Comparison of ENCODE assay signal across 8 cellular contexts in genomic region chr15:42650208-42651066, GRCh38.
DNase-seq lines count a peak whose midpoint lies in the region; ATAC-seq and TF ChIP-seq lines count a peak whose summit lies in the region.

No MANE protein-coding gene starts in this region.

- H3K4me3 Mint-ChIP-seq in CD4-positive, CD25-positive, alpha-beta regulatory T cell = no peak overlapping the region
- H3K4me3 Mint-ChIP-seq in activated naive CD4-positive, alpha-beta T cell treated with anti-CD3 and anti-CD28 coated beads, Interleukin-2, amount 10 ng/mL, durations not matched to agents 7 days and 5 days = no peak overlapping the region

- intact Hi-C loops in head of caudate nucleus (cut with DNase I) = loop anchor here (5.0 kb wide), 1 partner anchor 73 kb away; the partner anchor contains the start of gene STARD9
- intact Hi-C loops in prostate gland (cut with DNase I) = loop anchor here (5.0 kb wide), 1 partner anchor 103 kb away; the partner anchor contains the start of genes HAUS2 and LRRC57

- H3K27me3 ChIP-seq in CD4-positive, CD25-positive, alpha-beta regulatory T cell (ENCODE audit: control insufficient read depth, insufficient read depth, low read length) = no peaks in the 10 kb centered on the region
- H3K27me3 ChIP-seq in Loucy (ENCODE audit: insufficient read depth, low read length, poor library complexity, severe bottlenecking) (no peaks in the 10 kb centered on the region), SJCRH30 (no peaks in the 10 kb centered on the region), prostate gland (replicated peaks; ENCODE audit: insufficient read depth) (no peaks in the 10 kb centered on the region)

- H3K79me2 ChIP-seq in Loucy (ENCODE audit: insufficient read depth, low read length) = no peaks in the 10 kb centered on the region

- no peaks in the 10 kb centered on the region for H4K20me1 ChIP-seq in Loucy (ENCODE audit: insufficient read depth, low read length, poor library complexity, severe bottlenecking)

- no peaks in the 10 kb centered on the region for H3K36me3 Mint-ChIP-seq in CD4-positive, CD25-positive, alpha-beta regulatory T cell
- no peaks in the 10 kb centered on the region for H3K36me3 Mint-ChIP-seq in activated naive CD4-positive, alpha-beta T cell treated with anti-CD3 and anti-CD28 coated beads, Interleukin-2, amount 10 ng/mL, durations not matched to agents 7 days and 5 days

- TF ChIP-seq CTCF in Loucy (conservative IDR thresholded peaks at IDR 0.05; ENCODE audit: low read length) (peak; percentile 94), prostate gland (IDR thresholded peaks at IDR 0.05) (peak; percentile 35 to 75 (median 70))

- CTCF ChIA-PET in activated naive CD4-positive, alpha-beta T cell treated with anti-CD3 and anti-CD28 coated beads, Interleukin-2, amount 10 ng/mL, durations not matched to agents 7 days and 5 days (lab: Charles Lee) = interaction anchor here (0.9 to 1.6 kb wide), 6 partner anchors 11 to 276 kb away, joined by 3 to 5 read pairs (median 3); no protein-coding TSS in a partner anchor

- peaks cover 4 to 23% (median 15%) of the 10 kb centered on the region in 4 donors for H3K4me1 Mint-ChIP-seq in CD4-positive, CD25-positive, alpha-beta regulatory T cell
- H3K4me1 Mint-ChIP-seq in activated naive CD4-positive, alpha-beta T cell treated with anti-CD3 and anti-CD28 coated beads, Interleukin-2, amount 10 ng/mL, durations not matched to agents 7 days and 5 days = peaks cover 12% of the 10 kb centered on the region

- no peak overlapping the region for H3K9ac ChIP-seq in Loucy (ENCODE audit: low read depth, low read length, poor library complexity, severe bottlenecking)

- ATAC-seq in CD4-positive, CD25-positive, alpha-beta regulatory T cell (ENCODE audit: low read depth in 2 of 2) = peak; percentile 89 to 90
- peak; percentile 75 for ATAC-seq in GM19351 (IDR thresholded peaks at IDR 0.05; ENCODE audit: unreplicated experiment)
- ATAC-seq in GM18505 (IDR thresholded peaks at IDR 0.05; ENCODE audit: unreplicated experiment) = no peak

- no peak overlapping the region for H3K4me2 ChIP-seq in Loucy (ENCODE audit: low read depth, low read length, poor library complexity, severe bottlenecking)

- 51% methylated on average over 5 of the region's 5 CpGs for WGBS in prostate gland

- H3K36me3 ChIP-seq in CD4-positive, CD25-positive, alpha-beta regulatory T cell (ENCODE audit: control insufficient read depth, insufficient read depth, low read length) = no peaks in the 10 kb centered on the region
- peaks cover 15% of the 10 kb centered on the region; the same call in 1 of the 2 replicates for H3K36me3 ChIP-seq in Loucy (ENCODE audit: insufficient read depth, low read length)
- no peaks in the 10 kb centered on the region; the same call in none of the 2 replicates for H3K36me3 ChIP-seq in SJCRH30
- no peaks in the 10 kb centered on the region for H3K36me3 ChIP-seq in prostate gland

- no peak for TF ChIP-seq POLR2A in prostate gland (IDR thresholded peaks at IDR 0.05)
- no peak for TF ChIP-seq POLR2A in GM18505 (IDR thresholded peaks at IDR 0.05; ENCODE audit: borderline replicate concordance, extremely low read depth, insufficient read depth, insufficient read length)

- H3K4me1 ChIP-seq in CD4-positive, CD25-positive, alpha-beta regulatory T cell (ENCODE audit: control insufficient read depth, insufficient read depth, low read length, poor library complexity, severe bottlenecking) = no peaks in the 10 kb centered on the region
- no peaks in the 10 kb centered on the region for H3K4me1 ChIP-seq in Loucy (ENCODE audit: insufficient read depth, low read length, poor library complexity, severe bottlenecking)
- H3K4me1 ChIP-seq in SJCRH30 = no peaks in the 10 kb centered on the region
- H3K4me1 ChIP-seq in prostate gland (replicated peaks) = no peaks in the 10 kb centered on the region

- H3K9me3 Mint-ChIP-seq in CD4-positive, CD25-positive, alpha-beta regulatory T cell = peaks cover 0 to 1% (median 0%) of the 10 kb centered on the region in 7 donors
- no peaks in the 10 kb centered on the region for H3K9me3 Mint-ChIP-seq in activated naive CD4-positive, alpha-beta T cell treated with anti-CD3 and anti-CD28 coated beads, Interleukin-2, amount 10 ng/mL, durations not matched to agents 7 days and 5 days

- H2AFZ ChIP-seq in Loucy (ENCODE audit: low read length) = no peak overlapping the region

- no peaks in the 10 kb centered on the region for H3F3A ChIP-seq in Loucy (ENCODE audit: low read depth)

- no peaks in the 10 kb centered on the region for H3K9me2 ChIP-seq in Loucy (replicated peaks; ENCODE audit: low read depth, low read length)

- H3K9me3 ChIP-seq in CD4-positive, CD25-positive, alpha-beta regulatory T cell (ENCODE audit: control insufficient read depth in 2 of 2, low read length in 2 of 2) = no peaks in the 10 kb centered on the region
- H3K9me3 ChIP-seq in Loucy (ENCODE audit: insufficient read depth, low read depth, low read length) (no peaks in the 10 kb centered on the region), SJCRH30 (replicated peaks) (no peaks in the 10 kb centered on the region), prostate gland (no peaks in the 10 kb centered on the region)

- no peak overlapping the region for H3K27ac ChIP-seq in CD4-positive, CD25-positive, alpha-beta regulatory T cell (ENCODE audit: insufficient read depth, low read length, poor library complexity, severe bottlenecking)
- no peak overlapping the region for H3K27ac ChIP-seq in SJCRH30
- no peak overlapping the region for H3K27ac ChIP-seq in prostate gland

- H3K4me3 ChIP-seq in CD4-positive, CD25-positive, alpha-beta regulatory T cell (ENCODE audit: low read depth, low read length) = no peak overlapping the region
- H3K4me3 ChIP-seq in Loucy (ENCODE audit: low read length, poor library complexity, severe bottlenecking) (no peak overlapping the region), SJCRH30 (no peak overlapping the region), prostate gland (no peak overlapping the region)

- peak; percentile 17 to 85 (median 64) for DNase-seq in CD4-positive, CD25-positive, alpha-beta regulatory T cell
- DNase-seq in SJCRH30 (peak; percentile 53 to 78), head of caudate nucleus (peak in 39 of 42 donors; percentile 10 to 88 (median 63)), prostate gland (ENCODE audit: low spot score) (peak; percentile 81)
- peak; percentile 84 for DNase-seq in activated naive CD4-positive, alpha-beta T cell treated with anti-CD3 and anti-CD28 coated beads, Interleukin-2, amount 10 ng/mL, durations not matched to agents 7 days and 5 days

- no peak overlapping the region for H3K27ac Mint-ChIP-seq in CD4-positive, CD25-positive, alpha-beta regulatory T cell
- H3K27ac Mint-ChIP-seq in activated naive CD4-positive, alpha-beta T cell treated with anti-CD3 and anti-CD28 coated beads, Interleukin-2, amount 10 ng/mL, durations not matched to agents 7 days and 5 days = no peak overlapping the region

- H3K27me3 Mint-ChIP-seq in CD4-positive, CD25-positive, alpha-beta regulatory T cell = no peaks in the 10 kb centered on the region
- no peaks in the 10 kb centered on the region for H3K27me3 Mint-ChIP-seq in activated naive CD4-positive, alpha-beta T cell treated with anti-CD3 and anti-CD28 coated beads, Interleukin-2, amount 10 ng/mL, durations not matched to agents 7 days and 5 days
